18 cellular contexts compared by ENCODE assay signal in genomic region chr12:57299514-57300016, GRCh38.
DNase-seq lines count a peak whose midpoint lies in the region; ATAC-seq lines count a peak whose summit lies in the region.
"Had no signal": no experiment of that assay in that cellular context is flagged by ENCODE, and none has a peak within 500 bp of the region (broad histone marks: within the 10 kb centered on the region; RNA-seq: fewer than 3 reads in every experiment).

No MANE protein-coding gene starts in this region.

- H3K36me3 ChIP-seq in iPS-20b (ENCODE audit: insufficient read depth, low read depth, low read length), result peaks cover 39% of the 10 kb centered on the region

- H3K9me3 ChIP-seq in iPS-20b (ENCODE audit: insufficient read depth, low read depth, low read length), result no peaks in the 10 kb centered on the region
- H3K9me3 ChIP-seq: upper lobe of left lung had no signal

- no peaks in the 10 kb centered on the region for H3K27me3 ChIP-seq in iPS-20b (ENCODE audit: insufficient read depth, low read length)
- H3K27me3 ChIP-seq: upper lobe of left lung had no signal

- 0 out of 2 replicates have a peak overlapping the region, but pooled peaks have one; percentile 22 for H3K9ac ChIP-seq in iPS-20b (ENCODE audit: low read depth, low read length)
- H3K9ac ChIP-seq: GM23248 had no signal

- ATAC-seq in GM19023 (IDR thresholded peaks at IDR 0.05; ENCODE audit: unreplicated experiment), result no peak
- ATAC-seq in GM19467 (IDR thresholded peaks at IDR 0.05; ENCODE audit: unreplicated experiment), result no peak
- ATAC-seq: activated CD4-positive, CD25-positive, alpha-beta regulatory T cell treated with anti-CD3 and anti-CD28 coated beads, Interleukin-2, amount 50 U/mL, for 24 hours; stimulated activated naive B cell treated with anti-CD40 and anti-IgM and Interleukin-4, amounts not matched to agents 10 μg/mL and 1 μg/mL and 100 μg/mL, for 72 hours had no signal

- no peak overlapping the region for H3K27ac ChIP-seq in iPS-20b (ENCODE audit: low read length)
- H3K27ac ChIP-seq: GM23248, upper lobe of left lung had no signal

- peaks cover 4% of the 10 kb centered on the region; the same call in 1 of the 2 replicates for H3K4me1 ChIP-seq in iPS-20b (ENCODE audit: insufficient read depth, low read length)
- H3K4me1 ChIP-seq: upper lobe of left lung had no signal

- H3K4me3 ChIP-seq in iPS-20b (ENCODE audit: low read length), result no peak overlapping the region
- H3K4me3 ChIP-seq: GM23248, upper lobe of left lung had no signal

- peak; percentile 34 for DNase-seq in DMS153 treated with DMSO at 0.1 percent for 48 hours (lab: John Stamatoyannopoulos, UW; ENCODE audit: unreplicated experiment)
- peak; percentile 21 for DNase-seq in NCI-H1092 (lab: John Stamatoyannopoulos, UW)
- DNase-seq in NCI-H526 (lab: John Stamatoyannopoulos, UW), result peak; percentile 4 to 8
- DNase-seq in amniotic stem cell (lab: John Stamatoyannopoulos, UW), result no peak
- DNase-seq in cortex of kidney (lab: John Stamatoyannopoulos, UW), result no peak
- DNase-seq: activated naive CD4-positive, alpha-beta T cell treated with anti-CD3 and anti-CD28 coated beads for 36 hours; effector CD8-positive, alpha-beta T cell; GM23248; NCI-H1417 treated with DMSO at 0.1 percent for 48 hours; nucleus accumbens; SHP77; stimulated activated naive B cell treated with anti-CD40 and anti-IgM and Interleukin-4, amounts not matched to agents 10 μg/mL and 1 μg/mL and 100 μg/mL, for 72 hours; T-helper 2 cell; upper lobe of left lung had no signal

Comparison
In these comparisons a context has a peak if more than half of its experiments do, and no peak if none do; other contexts are left out.
1. DNase-seq: peak in DMS153 treated with DMSO at 0.1 percent for 48 hours (single experiment), NCI-H1092 (single experiment) and NCI-H526 (2 of 2); none in amniotic stem cell (single experiment) and cortex of kidney (single experiment).